20 cellular contexts compared by ENCODE assay signal in the genomic region with DNA sequence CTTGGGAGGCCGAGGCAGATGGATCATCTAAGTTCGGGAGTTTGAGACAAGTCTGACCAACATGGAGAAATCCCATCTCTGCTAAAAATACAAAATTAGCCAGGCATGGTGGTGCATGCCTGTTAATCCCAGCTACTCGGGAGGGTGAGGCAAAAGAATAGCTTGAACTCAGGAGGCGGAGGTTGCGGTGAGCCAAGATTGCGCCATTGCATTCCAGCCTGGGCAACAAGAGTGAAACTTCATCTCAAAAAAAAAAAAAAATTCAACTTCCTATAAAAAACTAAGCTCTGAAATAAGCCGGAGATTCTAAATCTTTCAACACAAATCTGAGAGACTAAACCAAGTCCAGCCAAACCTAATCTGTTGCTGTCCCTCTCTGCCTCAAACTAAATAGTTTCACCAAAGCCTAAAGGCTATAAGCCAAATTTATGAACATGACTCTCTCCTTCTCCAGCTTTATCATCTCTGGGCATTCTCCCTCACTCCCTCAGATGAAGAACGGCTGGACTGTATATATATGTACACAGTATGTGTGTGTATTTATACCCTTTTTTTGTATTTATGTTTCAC. TPM values are rescaled to one million over a fixed set of nuclear protein-coding genes. Genes with fewer than 3 reads are reported as not detected.
DNase-seq lines count a peak whose midpoint lies in the region; FAIRE-seq and TF ChIP-seq lines count a peak whose summit lies in the region.
"Had no signal": no experiment of that assay in that cellular context is flagged by ENCODE, and none has a peak within 500 bp of the region (broad histone marks: within the 10 kb centered on the region; RNA-seq: fewer than 3 reads in every experiment).

No MANE protein-coding gene starts in this region.

- no peaks in the 10 kb centered on the region for H3K27me3 Mint-ChIP-seq in MCF 10A (ENCODE audit: insufficient read depth, unreplicated experiment)

- H2AFZ ChIP-seq in mammary epithelial cell (ENCODE audit: low read depth, low read length), result no peak overlapping the region

- no peak overlapping the region for H3K4me3 ChIP-seq in mammary epithelial cell (replicated peaks in 1 of 3; ENCODE audit: insufficient read depth in 1 of 3, low read depth in 2 of 3, low read length in 3 of 3)
- H3K4me3 ChIP-seq: SK-N-MC, skin epidermis, uterus had no signal

- H3K79me2 ChIP-seq in mammary epithelial cell (ENCODE audit: insufficient read depth, low read length), result peaks cover 81% of the 10 kb centered on the region

- H3K36me3 Mint-ChIP-seq in MCF 10A (ENCODE audit: insufficient read depth, unreplicated experiment), result peaks cover 25% of the 10 kb centered on the region

- no peak overlapping the region for H3K4me3 Mint-ChIP-seq in MCF 10A (ENCODE audit: unreplicated experiment)

- H3K9ac ChIP-seq in mammary epithelial cell (ENCODE audit: insufficient read depth, low read length), result no peak overlapping the region

- H3K27me3 ChIP-seq in mammary epithelial cell (ENCODE audit: insufficient read depth, low read length), result no peaks in the 10 kb centered on the region
- H3K27me3 ChIP-seq: BE2C, uterus had no signal

- no peak overlapping the region for H3K27ac Mint-ChIP-seq in MCF 10A (ENCODE audit: low read depth, unreplicated experiment)

- peaks cover 2% of the 10 kb centered on the region for H3K36me3 ChIP-seq in mammary epithelial cell (ENCODE audit: insufficient read depth, low read length)
- H3K36me3 ChIP-seq: uterus had no signal

- H3K9me3 ChIP-seq in mammary epithelial cell (replicated peaks; ENCODE audit: insufficient read depth, low read length), result no peaks in the 10 kb centered on the region
- H3K9me3 ChIP-seq: BE2C, uterus had no signal

- H3K4me1 Mint-ChIP-seq in MCF 10A (ENCODE audit: insufficient read depth, unreplicated experiment), result peaks cover 22% of the 10 kb centered on the region

- no peak for TF ChIP-seq CTCF in MCF 10A (IDR thresholded peaks at IDR 0.05; ENCODE audit: unreplicated experiment)
- no peak for TF ChIP-seq CTCF in mammary epithelial cell (conservative IDR thresholded peaks at IDR 0.05 in 1 of 2, IDR thresholded peaks at IDR 0.05 in 1 of 2; ENCODE audit: extremely low read depth in 1 of 2, insufficient read depth in 1 of 2, low read depth in 1 of 2, low read length in 2 of 2)

- 95% methylated on average over 8 of the region's 8 CpGs for WGBS in mammary epithelial cell (ENCODE audit: low coverage, missing lambda C conversion rate)

- no peak overlapping the region for H3K4me2 ChIP-seq in mammary epithelial cell (ENCODE audit: insufficient read depth, low read depth, low read length)

- POLR2A ChIA-PET in MCF 10A (lab: Yijun Ruan, JAX), result interaction anchor here (0.6 to 2.0 kb wide), 4 partner anchors 21 to 1611 kb away, joined by 3 to 6 read pairs (median 4); a partner anchor contains a TSS

- BruUV-seq in MCF 10A (replicated peaks; lab: Mats Ljungman, UMichigan) (no TSS peak), mammary epithelial cell (replicated peaks; lab: Mats Ljungman, UMichigan) (no TSS peak)

- dilution Hi-C loops in mammary epithelial cell (cut with HindIII; ENCODE audit: low sequenced_read_pairs), result no loop called here

- no peaks in the 10 kb centered on the region for H4K20me1 ChIP-seq in mammary epithelial cell (ENCODE audit: insufficient read depth, low read length)

- DNase-seq in MCF 10A (ENCODE audit: unreplicated experiment) (peak; percentile 42), mammary epithelial cell (no peak), NCI-H226 (peak; percentile 26), epithelial cell of prostate (ENCODE audit: low read depth, low spot score) (no peak), urothelium cell line (ENCODE audit: low spot score) (no peak), iPS-NIHi11 (ENCODE audit: low spot score) (no peak), NCI-H1105 treated with DMSO at 0.1 percent for 48 hours (lab: John Stamatoyannopoulos, UW) (no peak), NCI-H146 treated with DMSO at 0.1 percent for 48 hours (lab: John Stamatoyannopoulos, UW; ENCODE audit: unreplicated experiment) (no peak)
- DNase-seq: activated CD8-positive, alpha-beta memory T cell treated with anti-CD3 and anti-CD28 coated beads, Interleukin-2, amount 50 U/mL, for 4 hours; amniotic stem cell; BE2C; glutamatergic neuron; islet precursor cell; NCI-H345; stimulated activated naive CD4-positive, alpha-beta T cell; uterus; WERI-Rb-1 had no signal

- H3K27ac ChIP-seq in mammary epithelial cell (ENCODE audit: insufficient read depth, low read depth, low read length) (no peak overlapping the region), epithelial cell of prostate (peak overlapping the region; percentile 1)
- H3K27ac ChIP-seq: SK-N-MC, uterus, WERI-Rb-1 had no signal

- CTCF ChIA-PET in MCF 10A (lab: Yijun Ruan, JAX), result interaction anchor here (0.6 to 1.7 kb wide), 7 partner anchors 15 to 1315 kb away, joined by 3 to 5 read pairs (median 3); no protein-coding TSS in a partner anchor
- CTCF ChIA-PET in mammary epithelial cell (lab: Charles Lee; ENCODE audit: low non-redundant PET), result no interaction called here

- no peaks in the 10 kb centered on the region for H3K4me1 ChIP-seq in mammary epithelial cell (ENCODE audit: insufficient read depth, low read length)

- in situ Hi-C loops in mammary epithelial cell (cut with MboI; ENCODE audit: low sequenced_read_pairs in 2 of 2), result no loop called here

- no peaks in the 10 kb centered on the region for H3K9me3 Mint-ChIP-seq in MCF 10A (ENCODE audit: unreplicated experiment)

- FAIRE-seq in urothelium cell line (lab: Jason Lieb, UNC), result peak; percentile 23
- FAIRE-seq: endothelial cell of umbilical vein had no signal

- intact Hi-C loops in MCF 10A (cut with micrococcal nuclease), result no loop called here
- intact Hi-C loops in mammary epithelial cell (cut with micrococcal nuclease), result no loop called here

RNA-seq across cellular contexts. Expression of a gene that starts 3.7 kb away (rescaled TPM):
- total RNA-seq in MCF 10A (2022) (110 and 135 TPM in 2 replicates), mammary epithelial cell (100 to 1,000 TPM in 1 of 2 donors, 10 to 100 TPM in 1; 72.7 to 103 TPM)
- 118 TPM for polyA plus RNA-seq in mammary epithelial cell
- polyA minus RNA-seq in mammary epithelial cell, result 51.8 TPM

RNA-seq across cellular contexts. Expression of a gene that starts 44.2 kb away (rescaled TPM):
- total RNA-seq in MCF 10A (2022) (0.27 TPM in 1 of 2 replicates, not detected in the other), mammary epithelial cell (under 1 TPM; 0.14 to 0.67 TPM)
- 0.11 TPM for polyA plus RNA-seq in mammary epithelial cell
- polyA minus RNA-seq in mammary epithelial cell, result not detected

Comparison
In these comparisons a context has a peak if more than half of its experiments do, and no peak if none do; other contexts are left out.
1. DNase-seq: peak in MCF 10A (single experiment) and NCI-H226 (single experiment); none in mammary epithelial cell (single experiment), epithelial cell of prostate (single experiment), urothelium cell line (single experiment), iPS-NIHi11 (single experiment), NCI-H1105 treated with DMSO at 0.1 percent for 48 hours (single experiment) and NCI-H146 treated with DMSO at 0.1 percent for 48 hours (single experiment).